Comparison of ENCODE assay signal across 8 cellular contexts in the genomic region with DNA sequence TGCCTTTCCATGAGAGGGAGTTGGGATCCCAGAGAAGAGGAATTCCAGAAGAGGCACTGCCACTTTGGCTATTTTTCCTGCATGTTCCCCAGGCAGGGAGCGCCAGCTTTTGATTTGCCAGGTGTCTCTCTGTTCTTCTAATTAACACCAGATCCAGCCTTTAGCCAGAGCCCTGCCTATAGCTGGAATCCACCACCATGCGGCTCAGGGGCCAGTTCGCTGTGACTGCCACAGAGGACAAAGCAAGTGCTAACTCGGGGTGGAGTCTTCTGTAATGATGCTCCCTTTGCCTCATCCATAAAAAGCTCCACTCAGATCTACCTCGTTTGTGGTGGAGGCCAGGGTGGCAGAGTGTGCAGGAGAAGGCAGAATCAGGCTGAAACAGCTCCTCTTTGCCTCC. TPM values are rescaled to one million over a fixed set of nuclear protein-coding genes. Genes with fewer than 3 reads are reported as not detected.
A peak's percentile ranks its signal among the peaks of the same experiment; 100 is the strongest.
DNase-seq lines count a peak whose midpoint lies in the region; ATAC-seq and TF ChIP-seq lines count a peak whose summit lies in the region.

No MANE protein-coding gene starts in this region.

- TF ChIP-seq POLR2A in esophagus squamous epithelium (IDR thresholded peaks at IDR 0.05) = no peak

- H3K27me3 ChIP-seq in PC-3 (ENCODE audit: low read length) = no peaks in the 10 kb centered on the region
- peaks cover 0 to 3% (median 0%) of the 10 kb centered on the region in 4 donors for H3K27me3 ChIP-seq in esophagus squamous epithelium
- H3K27me3 ChIP-seq in psoas muscle (ENCODE audit: insufficient read depth in 3 of 3, low read length in 2 of 3) = no peaks in the 10 kb centered on the region

- H3K27ac ChIP-seq in PC-3 (ENCODE audit: low read length) (peak overlapping the region; percentile 80; the same call in 1 of the 2 replicates), esophagus squamous epithelium (peak overlapping the region; percentile 89 to 94 (median 90)), psoas muscle (peak overlapping the region; percentile 97)

- 22 to 33% methylated on average over 2 to 5 of the region's 5 CpGs for WGBS in esophagus squamous epithelium, 2 donors
- WGBS in psoas muscle, 3 donors = 22 to 36% (median 28%) methylated on average over 5 of the region's 5 CpGs

- peak overlapping the region; percentile 83; the same call in 1 of the 2 replicates for H3K4me3 ChIP-seq in PC-3 (ENCODE audit: low read length)
- peak overlapping the region in 3 of 4 donors; percentile 58 to 71 (median 64) for H3K4me3 ChIP-seq in esophagus squamous epithelium
- peak overlapping the region; percentile 75 for H3K4me3 ChIP-seq in psoas muscle

- TF ChIP-seq CTCF in PC-3 (conservative IDR thresholded peaks at IDR 0.05; ENCODE audit: low read depth, low read length) = no peak
- TF ChIP-seq CTCF in esophagus squamous epithelium (IDR thresholded peaks at IDR 0.05) = peak in 1 of 6 experiments; percentile 5
- no peak for TF ChIP-seq CTCF in psoas muscle (IDR thresholded peaks at IDR 0.05)

- no TSS peak for BruUV-seq in PC-3 (replicated peaks; lab: Mats Ljungman, UMichigan)

- POLR2A ChIA-PET in PC-3 (lab: Charles Lee; ENCODE audit: unreplicated experiment) = interaction anchor here (0.6 to 1.4 kb wide), 2 partner anchors 24 kb away, joined by 3 read pairs; no protein-coding TSS in a partner anchor

- H3K36me3 ChIP-seq in PC-3 (ENCODE audit: low read depth, low read length) (no peaks in the 10 kb centered on the region), esophagus squamous epithelium (no peaks in the 10 kb centered on the region), psoas muscle (ENCODE audit: insufficient read depth in 1 of 2, low read depth in 1 of 2) (no peaks in the 10 kb centered on the region)

- peak overlapping the region; percentile 85 for H3K4me2 ChIP-seq in PC-3 (ENCODE audit: low read length)

- peaks cover 26% of the 10 kb centered on the region for H3K4me1 ChIP-seq in PC-3 (ENCODE audit: insufficient read depth, low read length)
- H3K4me1 ChIP-seq in esophagus squamous epithelium = peaks cover 15 to 55% (median 16%) of the 10 kb centered on the region in 3 donors
- peaks cover 24% of the 10 kb centered on the region for H3K4me1 ChIP-seq in psoas muscle

- CTCF ChIA-PET in PC-3 (lab: Charles Lee) = interaction anchor here (0.6 to 1.0 kb wide), 2 partner anchors 32 to 312 kb away, joined by 3 to 4 read pairs; no protein-coding TSS in a partner anchor

- no peaks in the 10 kb centered on the region for H4K20me1 ChIP-seq in PC-3 (ENCODE audit: low read length)

- peak; percentile 37 for DNase-seq in Daoy (ENCODE audit: low read depth)
- no peak for DNase-seq in PC-3
- no peak for DNase-seq in esophagus squamous epithelium (lab: John Stamatoyannopoulos, UW)
- DNase-seq in psoas muscle = peak in 1 of 2 donors; percentile 35
- no peak for DNase-seq in superior temporal gyrus (ENCODE audit: extremely low spot score)
- no peak for DNase-seq in dedifferentiated amniotic fluid mesenchymal stem cell (ENCODE audit: extremely low spot score)
- no peak for DNase-seq in cortex of kidney (lab: John Stamatoyannopoulos, UW)
- no peak for DNase-seq in stimulated activated CD4-positive, alpha-beta T cell treated with anti-CD3 and anti-CD28 coated beads, Interleukin-12 subunit alpha, Interleukin-12 subunit beta, amount 100 ng/mL, for 4 hours

- H3K9ac ChIP-seq in PC-3 (ENCODE audit: low read length) = peak overlapping the region; percentile 88; the same call in 1 of the 2 replicates

- H3F3A ChIP-seq in PC-3 (ENCODE audit: low read length, unreplicated experiment) = no peaks in the 10 kb centered on the region

- H3K9me3 ChIP-seq in PC-3 (ENCODE audit: low read length) = no peaks in the 10 kb centered on the region
- no peaks in the 10 kb centered on the region for H3K9me3 ChIP-seq in esophagus squamous epithelium
- H3K9me3 ChIP-seq in psoas muscle = no peaks in the 10 kb centered on the region

- intact Hi-C loops in PC-3 (cut with micrococcal nuclease) (loop anchor here (2.0 kb wide), 3 partner anchors 18 to 40 kb away; partner anchors contain the start of gene CTDSP2), esophagus squamous epithelium (cut with DNase I) (no loop called here), psoas muscle (cut with DNase I) (no loop called here)

- no peaks in the 10 kb centered on the region for H3K79me2 ChIP-seq in PC-3 (ENCODE audit: low read length)

- no peak for ATAC-seq in PC-3
- no peak for ATAC-seq in psoas muscle

- H3K9me2 ChIP-seq in PC-3 (replicated peaks; ENCODE audit: low read length) = no peaks in the 10 kb centered on the region

- H2AFZ ChIP-seq in PC-3 (ENCODE audit: low read length) = peak overlapping the region; percentile 89; the same call in 1 of the 2 replicates

RNA-seq across cellular contexts. Expression of gene CTDSP2, which starts 17.9 kb away (rescaled TPM):
- total RNA-seq in Daoy (2014; rRNA removed; shearing (Covaris generic)) = 26.3 and 28.2 TPM in 2 replicates
- total RNA-seq in PC-3 (2014; rRNA removed) (37.4 and 39.4 TPM in 2 replicates), esophagus squamous epithelium (100 to 1,000 TPM in 1 of 4 donors, 10 to 100 TPM in 3; 47.1 to 120 (median 71.7) TPM), psoas muscle (10 to 100 TPM; 71.3 to 91.8 (median 80.0) TPM)
- polyA plus RNA-seq in psoas muscle = 10 to 100 TPM; 13.9 to 64.7 (median 44.5) TPM

RNA-seq across cellular contexts. Expression of gene AVIL, which starts 45.8 kb away (rescaled TPM):
- total RNA-seq in Daoy (2014; rRNA removed; shearing (Covaris generic)) = not detected in 2 replicates
- total RNA-seq in PC-3 (2014; rRNA removed) (2.3 TPM in 1 of 2 replicates, not detected in the other), esophagus squamous epithelium (1 to 10 TPM; 1.9 to 3.4 (median 2.5) TPM), psoas muscle (1 to 10 TPM; 1.9 to 7.5 (median 4.7) TPM)
- 1 to 10 TPM in 2 of 3 donors, under 1 TPM in 1; 0.94 to 4.6 (median 1.8) TPM for polyA plus RNA-seq in psoas muscle
